ENCODE assay signal across 23 cellular contexts in the genomic region with DNA sequence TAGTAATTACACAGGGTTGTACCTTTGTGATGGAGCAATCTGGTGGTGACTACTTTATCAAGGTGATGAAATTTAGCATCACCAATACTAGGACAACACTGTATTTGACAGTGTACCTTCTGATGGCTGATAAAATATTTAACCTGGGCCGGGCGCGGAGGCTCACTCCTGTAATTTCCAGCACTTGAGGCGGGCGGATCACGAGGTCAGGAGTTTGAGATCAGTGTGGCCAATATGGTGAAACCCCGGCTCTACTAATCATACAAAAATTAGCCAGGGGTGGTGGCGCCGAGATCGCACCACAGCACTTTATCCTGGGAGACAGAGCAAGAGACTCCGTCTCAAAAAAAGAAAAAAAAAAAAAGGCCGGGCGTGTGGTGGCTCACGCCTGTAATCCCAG. TPM values are rescaled to one million over a fixed set of nuclear protein-coding genes. Genes with fewer than 3 reads are reported as not detected.
DNase-seq lines count a peak whose midpoint lies in the region; ATAC-seq lines count a peak whose summit lies in the region.
"Had no signal": no experiment of that assay in that cellular context is flagged by ENCODE, and none has a peak within 500 bp of the region (broad histone marks: within the 10 kb centered on the region; RNA-seq: fewer than 3 reads in every experiment).

No MANE protein-coding gene starts in this region.

- no peak overlapping the region for H3K4me3 ChIP-seq in naive thymus-derived CD4-positive, alpha-beta T cell (ENCODE audit: low read length)
- H3K4me3 ChIP-seq: neural progenitor cell, thyroid gland had no signal

- ATAC-seq in activated naive CD8-positive, alpha-beta T cell treated with anti-CD3 and anti-CD28 coated beads, Interleukin-2, amount 10 ng/mL, durations not matched to agents 7 days and 5 days (ENCODE audit: low read depth): no peak
- ATAC-seq in activated naive CD8-positive, alpha-beta T cell treated with anti-CD3 and anti-CD28 coated beads, Interleukin-2, amount 50 U/mL, for 24 hours: no peak
- no peak for ATAC-seq in activated T-helper 17 cell treated with anti-CD3 and anti-CD28 coated beads, Interleukin-2, amount 50 U/mL, for 72 hours (replicated peaks)
- no peak for ATAC-seq in naive thymus-derived CD4-positive, alpha-beta T cell
- ATAC-seq: left lobe of liver, Panc1, sciatic nerve had no signal

- peak overlapping the region; percentile 8 for H3K4me3 Mint-ChIP-seq in activated naive CD8-positive, alpha-beta T cell treated with anti-CD3 and anti-CD28 coated beads, Interleukin-2, amount 10 ng/mL, durations not matched to agents 7 days and 5 days
- no peak overlapping the region for H3K4me3 Mint-ChIP-seq in activated naive CD8-positive, alpha-beta T cell treated with anti-CD3 and anti-CD28 coated beads, Interleukin-2, amount 50 U/mL, for 24 hours
- peak overlapping the region; percentile 99 for H3K4me3 Mint-ChIP-seq in activated T-helper 17 cell treated with anti-CD3 and anti-CD28 coated beads, Interleukin-2, amount 50 U/mL, for 72 hours
- H3K4me3 Mint-ChIP-seq in naive thymus-derived CD4-positive, alpha-beta T cell: peak overlapping the region in 7 of 10 donors; percentile 20 to 92 (median 47)

- H3K9me3 ChIP-seq in naive thymus-derived CD4-positive, alpha-beta T cell (ENCODE audit: control insufficient read depth in 2 of 3, low read length in 3 of 3): no peaks in the 10 kb centered on the region
- H3K9me3 ChIP-seq: thyroid gland had no signal

- peaks cover 5 to 7% of the 10 kb centered on the region in 2 donors for H3K4me1 ChIP-seq in naive thymus-derived CD4-positive, alpha-beta T cell (ENCODE audit: control insufficient read depth in 2 of 2, insufficient read depth in 2 of 2, low read length in 2 of 2)
- H3K4me1 ChIP-seq: neural progenitor cell had no signal

- H3K27ac ChIP-seq in naive thymus-derived CD4-positive, alpha-beta T cell (ENCODE audit: low read depth, low read length): no peak overlapping the region
- H3K27ac ChIP-seq: neural progenitor cell, thyroid gland had no signal

- peaks cover 0 to 4% (median 0%) of the 10 kb centered on the region in 3 experiments for H3K36me3 ChIP-seq in naive thymus-derived CD4-positive, alpha-beta T cell (ENCODE audit: control insufficient read depth in 2 of 3, insufficient read depth in 3 of 3, low read length in 3 of 3)
- H3K36me3 ChIP-seq: neural progenitor cell, thyroid gland had no signal

- peaks cover 5% of the 10 kb centered on the region for H3K36me3 Mint-ChIP-seq in activated naive CD8-positive, alpha-beta T cell treated with anti-CD3 and anti-CD28 coated beads, Interleukin-2, amount 10 ng/mL, durations not matched to agents 7 days and 5 days
- peaks cover 9% of the 10 kb centered on the region for H3K36me3 Mint-ChIP-seq in activated naive CD8-positive, alpha-beta T cell treated with anti-CD3 and anti-CD28 coated beads, Interleukin-2, amount 50 U/mL, for 24 hours (ENCODE audit: low read depth)
- H3K36me3 Mint-ChIP-seq in activated T-helper 17 cell treated with anti-CD3 and anti-CD28 coated beads, Interleukin-2, amount 50 U/mL, for 72 hours (ENCODE audit: low read depth): peaks cover 28% of the 10 kb centered on the region
- H3K36me3 Mint-ChIP-seq in naive thymus-derived CD4-positive, alpha-beta T cell: peaks cover 0 to 10% (median 0%) of the 10 kb centered on the region in 5 donors

- H3K9me3 Mint-ChIP-seq in activated naive CD8-positive, alpha-beta T cell treated with anti-CD3 and anti-CD28 coated beads, Interleukin-2, amount 10 ng/mL, durations not matched to agents 7 days and 5 days: no peaks in the 10 kb centered on the region
- H3K9me3 Mint-ChIP-seq in activated naive CD8-positive, alpha-beta T cell treated with anti-CD3 and anti-CD28 coated beads, Interleukin-2, amount 50 U/mL, for 24 hours: no peaks in the 10 kb centered on the region
- H3K9me3 Mint-ChIP-seq in activated T-helper 17 cell treated with anti-CD3 and anti-CD28 coated beads, Interleukin-2, amount 50 U/mL, for 72 hours: no peaks in the 10 kb centered on the region
- no peaks in the 10 kb centered on the region for H3K9me3 Mint-ChIP-seq in naive thymus-derived CD4-positive, alpha-beta T cell
- H3K9me3 Mint-ChIP-seq: stimulated activated naive CD8-positive, alpha-beta T cell treated with anti-CD3 and anti-CD28 coated beads, Interleukin-15, Interleukin-2, amounts not matched to agents 100 ng/mL and 50 ng/mL, for 24 hours had no signal

- H3K4me1 Mint-ChIP-seq in activated naive CD8-positive, alpha-beta T cell treated with anti-CD3 and anti-CD28 coated beads, Interleukin-2, amount 10 ng/mL, durations not matched to agents 7 days and 5 days: peaks cover 9% of the 10 kb centered on the region
- peaks cover 23% of the 10 kb centered on the region for H3K4me1 Mint-ChIP-seq in activated naive CD8-positive, alpha-beta T cell treated with anti-CD3 and anti-CD28 coated beads, Interleukin-2, amount 50 U/mL, for 24 hours
- peaks cover 4% of the 10 kb centered on the region for H3K4me1 Mint-ChIP-seq in activated T-helper 17 cell treated with anti-CD3 and anti-CD28 coated beads, Interleukin-2, amount 50 U/mL, for 72 hours
- peaks cover 7 to 22% (median 18%) of the 10 kb centered on the region in 7 donors for H3K4me1 Mint-ChIP-seq in naive thymus-derived CD4-positive, alpha-beta T cell

- H3K27ac Mint-ChIP-seq in activated naive CD8-positive, alpha-beta T cell treated with anti-CD3 and anti-CD28 coated beads, Interleukin-2, amount 10 ng/mL, durations not matched to agents 7 days and 5 days: no peak overlapping the region
- no peak overlapping the region for H3K27ac Mint-ChIP-seq in activated naive CD8-positive, alpha-beta T cell treated with anti-CD3 and anti-CD28 coated beads, Interleukin-2, amount 50 U/mL, for 24 hours
- no peak overlapping the region for H3K27ac Mint-ChIP-seq in activated T-helper 17 cell treated with anti-CD3 and anti-CD28 coated beads, Interleukin-2, amount 50 U/mL, for 72 hours
- H3K27ac Mint-ChIP-seq in naive thymus-derived CD4-positive, alpha-beta T cell: peak overlapping the region in 3 of 9 donors; percentile 17 to 97 (median 75)
- H3K27ac Mint-ChIP-seq: neural progenitor cell had no signal

- POLR2A ChIA-PET in activated naive CD8-positive, alpha-beta T cell treated with anti-CD3 and anti-CD28 coated beads, Interleukin-2, amount 10 ng/mL, durations not matched to agents 7 days and 5 days (lab: Charles Lee): no interaction called here
- POLR2A ChIA-PET in naive thymus-derived CD4-positive, alpha-beta T cell (lab: Charles Lee): interaction anchor here (3.2 to 5.2 kb wide), 2 partner anchors 109 to 183 kb away, joined by 33 to 52 read pairs; partner anchors contain the start of gene ZMYM3

- H3K27me3 Mint-ChIP-seq in activated naive CD8-positive, alpha-beta T cell treated with anti-CD3 and anti-CD28 coated beads, Interleukin-2, amount 10 ng/mL, durations not matched to agents 7 days and 5 days: no peaks in the 10 kb centered on the region
- peaks cover 2% of the 10 kb centered on the region for H3K27me3 Mint-ChIP-seq in activated naive CD8-positive, alpha-beta T cell treated with anti-CD3 and anti-CD28 coated beads, Interleukin-2, amount 50 U/mL, for 24 hours
- no peaks in the 10 kb centered on the region for H3K27me3 Mint-ChIP-seq in activated T-helper 17 cell treated with anti-CD3 and anti-CD28 coated beads, Interleukin-2, amount 50 U/mL, for 72 hours
- H3K27me3 Mint-ChIP-seq in naive thymus-derived CD4-positive, alpha-beta T cell: no peaks in the 10 kb centered on the region
- H3K27me3 Mint-ChIP-seq: stimulated activated naive CD8-positive, alpha-beta T cell treated with anti-CD3 and anti-CD28 coated beads, Interleukin-15, Interleukin-2, amounts not matched to agents 100 ng/mL and 50 ng/mL, for 24 hours had no signal

- CTCF ChIA-PET in naive thymus-derived CD4-positive, alpha-beta T cell (lab: Charles Lee): no interaction called here

- DNase-seq in activated naive CD8-positive, alpha-beta T cell treated with anti-CD3 and anti-CD28 coated beads, Interleukin-2, amount 10 ng/mL, durations not matched to agents 7 days and 5 days: no peak
- no peak for DNase-seq in activated naive CD8-positive, alpha-beta T cell treated with anti-CD3 and anti-CD28 coated beads, Interleukin-2, amount 50 U/mL, for 24 hours
- no peak for DNase-seq in naive thymus-derived CD4-positive, alpha-beta T cell
- DNase-seq in stimulated activated naive CD4-positive, alpha-beta T cell (lab: John Stamatoyannopoulos, UW): no peak
- DNase-seq in NCI-H69 (lab: John Stamatoyannopoulos, UW) (no peak), DMS53 (lab: John Stamatoyannopoulos, UW) (no peak)
- DNase-seq: activated CD8-positive, alpha-beta memory T cell treated with anti-CD3 and anti-CD28 coated beads, Interleukin-2, amount 50 U/mL, for 48 hours; DMS79 treated with DMSO at 0.1 percent for 48 hours; foreskin fibroblast; IMR-90; NCI-H1092 treated with DMSO at 0.1 percent for 48 hours; NCI-H187 treated with DMSO at 0.1 percent for 48 hours; NCI-H526; SHP77 treated with DMSO at 0.1 percent for 48 hours; stimulated activated CD4-positive, alpha-beta T cell treated with anti-CD3 and anti-CD28 coated beads, Interleukin-4, amount 100 ng/mL, for 4 hours; SW 1271; thyroid gland had no signal

- H3K27me3 ChIP-seq in naive thymus-derived CD4-positive, alpha-beta T cell (ENCODE audit: control insufficient read depth in 2 of 2, insufficient read depth in 2 of 2, low read length in 2 of 2): no peaks in the 10 kb centered on the region
- H3K27me3 ChIP-seq: neural progenitor cell, thyroid gland had no signal

- intact Hi-C loops in naive thymus-derived CD4-positive, alpha-beta T cell (cut with micrococcal nuclease): loop anchor here in 1 of 2 donors (10.0 kb wide), 1 partner anchor 1229 kb away; the partner anchor contains the start of gene IGBP1

RNA-seq across cellular contexts. Expression of gene TAF1, which starts 1.9 kb away (rescaled TPM):
- total RNA-seq in activated naive CD8-positive, alpha-beta T cell treated with anti-CD3 and anti-CD28 coated beads, Interleukin-2, amount 10 ng/mL, durations not matched to agents 7 days and 5 days: 10 to 100 TPM; 64.7 to 66.8 TPM
- 10 to 100 TPM; 31.9 to 37.2 TPM for total RNA-seq in activated T-helper 17 cell treated with anti-CD3 and anti-CD28 coated beads, Interleukin-2, amount 50 U/mL, for 72 hours
- total RNA-seq in naive thymus-derived CD4-positive, alpha-beta T cell: 10 to 100 TPM; 55.4 to 86.7 (median 76.1) TPM
- polyA plus RNA-seq in naive thymus-derived CD4-positive, alpha-beta T cell: 10 to 100 TPM in 1 of 2 donors, 1 to 10 TPM in 1; 7.1 to 11.3 TPM
